21 cellular contexts compared by ENCODE assay signal in genomic region chr3:66860771-66861170, GRCh38.
"Had no signal": no experiment of that assay in that cellular context is flagged by ENCODE, and none has a peak within 500 bp of the region (broad histone marks: within the 10 kb centered on the region; RNA-seq: fewer than 3 reads in every experiment).

No MANE protein-coding gene starts in this region.

- ATAC-seq: activated CD4-positive, alpha-beta T cell treated with anti-CD3 and anti-CD28 coated beads for 36 hours; activated CD8-positive, alpha-beta T cell treated with anti-CD3 and anti-CD28 coated beads for 36 hours; activated T-cell treated with anti-CD3 and anti-CD28 coated beads, Interleukin-2, amount 50 U/mL, for 72 hours; Right ventricle myocardium inferior had no signal

- DNase-seq: activated CD4-positive, alpha-beta T cell treated with anti-CD3 and anti-CD28 coated beads for 36 hours; activated CD4-positive, CD25-positive, alpha-beta regulatory T cell; activated CD8-positive, alpha-beta memory T cell treated with anti-CD3 and anti-CD28 coated beads, Interleukin-2, amount 50 U/mL, for 4 hours; activated CD8-positive, alpha-beta T cell treated with anti-CD3 and anti-CD28 coated beads for 36 hours; activated gamma-delta T cell treated with Interleukin-2 at 50 U/mL for 16 hours; activated naive CD4-positive, alpha-beta T cell treated with anti-CD3 and anti-CD28 coated beads, Interleukin-2, amount 10 ng/mL, durations not matched to agents 7 days and 5 days; activated naive CD8-positive, alpha-beta T cell treated with anti-CD3 and anti-CD28 coated beads for 36 hours; activated T-cell treated with anti-CD3 and anti-CD28 coated beads, Interleukin-2, amount 50 U/mL, for 72 hours; caudate nucleus; MM.1S; NCI-H1105; NCI-H1436; NCI-H1694 treated with DMSO at 0.1 percent for 48 hours; NCI-H2081; NCI-H510A treated with DMSO at 0.1 percent for 48 hours; PC-9; RPMI8226; SJCRH30; SK-N-SH; T-helper 1 cell had no signal
